In genomic region chr17:41614098-41614497, GRCh38 we compare ENCODE assay signal across 22 cellular contexts. TPM values are rescaled to one million over a fixed set of nuclear protein-coding genes. Genes with fewer than 3 reads are reported as not detected.
"Had no signal": no experiment of that assay in that cellular context is flagged by ENCODE, and none has a peak within 500 bp of the region (broad histone marks: within the 10 kb centered on the region; RNA-seq: fewer than 3 reads in every experiment).

No MANE protein-coding gene starts in this region.

- H3K27ac ChIP-seq: Peyer's patch had no signal

- H3K4me1 ChIP-seq: breast epithelium, Peyer's patch had no signal

- H3K9me3 ChIP-seq: breast epithelium, Peyer's patch had no signal

- H3K9me3 Mint-ChIP-seq: activated CD8-positive, alpha-beta T cell treated with anti-CD3 and anti-CD28 coated beads for 36 hours; activated naive CD4-positive, alpha-beta T cell treated with anti-CD3 and anti-CD28 coated beads, Interleukin-2, amount 50 U/mL, for 24 hours; activated T-cell treated with anti-CD3 and anti-CD28 coated beads, Interleukin-2, amount 50 U/mL, for 4 hours; T-helper 1 cell treated with Interleukin-12 subunit alpha and Interleukin-12 subunit beta and Interleukin-4 antibody, amounts not matched to agents 30 μg/mL and 1 μg/mL, for 36 hours had no signal

- H3K36me3 ChIP-seq: breast epithelium, Peyer's patch had no signal

- ATAC-seq: activated CD4-positive, CD25-positive, alpha-beta regulatory T cell treated with anti-CD3 and anti-CD28 coated beads, Interleukin-2, amount 50 U/mL, for 24 hours; activated CD8-positive, alpha-beta memory T cell treated with anti-CD3 and anti-CD28 coated beads, Interleukin-2, amount 10 ng/mL, durations not matched to agents 7 days and 5 days; activated CD8-positive, alpha-beta T cell treated with anti-CD3 and anti-CD28 coated beads for 36 hours; activated T-cell treated with anti-CD3 and anti-CD28 coated beads, Interleukin-2, amount 50 U/mL, for 4 hours had no signal

- H3K27me3 ChIP-seq: breast epithelium, Peyer's patch had no signal

- H3K4me3 Mint-ChIP-seq: activated CD8-positive, alpha-beta memory T cell treated with anti-CD3 and anti-CD28 coated beads, Interleukin-2, amount 10 ng/mL, durations not matched to agents 7 days and 5 days; activated CD8-positive, alpha-beta T cell treated with anti-CD3 and anti-CD28 coated beads for 36 hours; activated naive CD4-positive, alpha-beta T cell treated with anti-CD3 and anti-CD28 coated beads, Interleukin-2, amount 50 U/mL, for 24 hours; activated T-cell treated with anti-CD3 and anti-CD28 coated beads, Interleukin-2, amount 50 U/mL, for 4 hours; T-helper 1 cell treated with Interleukin-12 subunit alpha and Interleukin-12 subunit beta and Interleukin-4 antibody, amounts not matched to agents 30 μg/mL and 1 μg/mL, for 36 hours had no signal

- H3K36me3 Mint-ChIP-seq: activated CD8-positive, alpha-beta memory T cell treated with anti-CD3 and anti-CD28 coated beads, Interleukin-2, amount 10 ng/mL, durations not matched to agents 7 days and 5 days; activated naive CD4-positive, alpha-beta T cell treated with anti-CD3 and anti-CD28 coated beads, Interleukin-2, amount 50 U/mL, for 24 hours had no signal

- H3K4me3 ChIP-seq: breast epithelium, Peyer's patch had no signal

- H3K4me1 Mint-ChIP-seq: activated CD8-positive, alpha-beta memory T cell treated with anti-CD3 and anti-CD28 coated beads, Interleukin-2, amount 10 ng/mL, durations not matched to agents 7 days and 5 days; activated naive CD4-positive, alpha-beta T cell treated with anti-CD3 and anti-CD28 coated beads, Interleukin-2, amount 50 U/mL, for 24 hours had no signal

- DNase-seq: activated CD4-positive, alpha-beta T cell treated with anti-CD3 and anti-CD28 coated beads for 4 hours; activated CD8-positive, alpha-beta memory T cell treated with anti-CD3 and anti-CD28 coated beads, Interleukin-2, amount 10 ng/mL, durations not matched to agents 7 days and 5 days; activated CD8-positive, alpha-beta T cell treated with anti-CD3 and anti-CD28 coated beads for 36 hours; activated naive CD4-positive, alpha-beta T cell; activated T-cell treated with anti-CD3 and anti-CD28 coated beads, Interleukin-2, amount 50 U/mL, for 4 hours; central memory CD4-positive, alpha-beta T cell; Karpas-422; MM.1S; NCI-H1105; NCI-H1436; NCI-H1694 treated with DMSO at 0.1 percent for 48 hours; NCI-H2029 treated with DMSO at 0.1 percent for 48 hours; NCI-H446; NCI-H524; SHP77 treated with DMSO at 0.1 percent for 48 hours had no signal

- H3K27ac Mint-ChIP-seq: activated CD8-positive, alpha-beta memory T cell treated with anti-CD3 and anti-CD28 coated beads, Interleukin-2, amount 10 ng/mL, durations not matched to agents 7 days and 5 days; activated CD8-positive, alpha-beta T cell treated with anti-CD3 and anti-CD28 coated beads for 36 hours; activated naive CD4-positive, alpha-beta T cell treated with anti-CD3 and anti-CD28 coated beads, Interleukin-2, amount 50 U/mL, for 24 hours; T-helper 1 cell treated with Interleukin-12 subunit alpha and Interleukin-12 subunit beta and Interleukin-4 antibody, amounts not matched to agents 30 μg/mL and 1 μg/mL, for 36 hours had no signal

RNA-seq across cellular contexts. Expression of gene KRT16, which starts 1.5 kb away (rescaled TPM):
- total RNA-seq: activated CD8-positive, alpha-beta memory T cell treated with anti-CD3 and anti-CD28 coated beads, Interleukin-2, amount 10 ng/mL, durations not matched to agents 7 days and 5 days; activated CD8-positive, alpha-beta T cell treated with anti-CD3 and anti-CD28 coated beads for 36 hours; activated T-cell treated with anti-CD3 and anti-CD28 coated beads, Interleukin-2, amount 50 U/mL, for 4 hours; Peyer's patch; SK-MEL-5 had no signal

RNA-seq across cellular contexts. Expression of gene KRT17, which starts 10.3 kb away (rescaled TPM):
- total RNA-seq: activated CD8-positive, alpha-beta T cell treated with anti-CD3 and anti-CD28 coated beads for 36 hours; activated T-cell treated with anti-CD3 and anti-CD28 coated beads, Interleukin-2, amount 50 U/mL, for 4 hours; SK-MEL-5 had no signal

RNA-seq across cellular contexts. Expression of gene KRT14, which starts 27.4 kb away (rescaled TPM):
- total RNA-seq: activated CD8-positive, alpha-beta memory T cell treated with anti-CD3 and anti-CD28 coated beads, Interleukin-2, amount 10 ng/mL, durations not matched to agents 7 days and 5 days; activated CD8-positive, alpha-beta T cell treated with anti-CD3 and anti-CD28 coated beads for 36 hours; activated T-cell treated with anti-CD3 and anti-CD28 coated beads, Interleukin-2, amount 50 U/mL, for 4 hours; SK-MEL-5 had no signal

RNA-seq across cellular contexts. Expression of gene KRT9, which starts 42.2 kb away (rescaled TPM):
- total RNA-seq: activated CD8-positive, alpha-beta memory T cell treated with anti-CD3 and anti-CD28 coated beads, Interleukin-2, amount 10 ng/mL, durations not matched to agents 7 days and 5 days; activated CD8-positive, alpha-beta T cell treated with anti-CD3 and anti-CD28 coated beads for 36 hours; activated T-cell treated with anti-CD3 and anti-CD28 coated beads, Interleukin-2, amount 50 U/mL, for 4 hours; aorta; Peyer's patch; SK-MEL-5 had no signal
